13 cellular contexts compared by ENCODE assay signal in genomic region chr7:120981888-120982615, GRCh38. TPM values are rescaled to one million over a fixed set of nuclear protein-coding genes. Genes with fewer than 3 reads are reported as not detected.
DNase-seq lines count a peak whose midpoint lies in the region; ATAC-seq and TF ChIP-seq lines count a peak whose summit lies in the region.
"Had no signal": no experiment of that assay in that cellular context is flagged by ENCODE, and none has a peak within 500 bp of the region (broad histone marks: within the 10 kb centered on the region; RNA-seq: fewer than 3 reads in every experiment).

No MANE protein-coding gene starts in this region.

- no peaks in the 10 kb centered on the region for H3F3A ChIP-seq in neural progenitor cell (ENCODE audit: low read depth)

- no peaks in the 10 kb centered on the region for H3K9me3 ChIP-seq in HEK293 (ENCODE audit: control insufficient read depth, insufficient read depth, low read depth, low read length)
- H3K9me3 ChIP-seq in neural progenitor cell (ENCODE audit: low read depth): no peaks in the 10 kb centered on the region
- H3K9me3 ChIP-seq in Karpas-422 (ENCODE audit: low read length): no peaks in the 10 kb centered on the region

- no peaks in the 10 kb centered on the region for H3K9me3 Mint-ChIP-seq in activated T-helper 17 cell treated with anti-CD3 and anti-CD28 coated beads, Interleukin-2, amount 50 U/mL, for 72 hours
- no peaks in the 10 kb centered on the region for H3K9me3 Mint-ChIP-seq in neural progenitor cell
- H3K9me3 Mint-ChIP-seq: stimulated activated naive CD8-positive, alpha-beta T cell treated with anti-CD3 and anti-CD28 coated beads, Interleukin-15, Interleukin-2, amounts not matched to agents 100 ng/mL and 50 ng/mL, for 24 hours had no signal

- DNase-seq in kidney tubule cell (ENCODE audit: low spot score): peak; percentile 43
- no peak for DNase-seq in HT-29 (ENCODE audit: low spot score)
- no peak for DNase-seq in neural progenitor cell (ENCODE audit: low spot score)
- no peak for DNase-seq in Karpas-422
- no peak for DNase-seq in NCI-H2107 (lab: John Stamatoyannopoulos, UW)
- DNase-seq: cortex of kidney; DND-41; NCI-H69; stimulated activated CD4-positive, alpha-beta T cell treated with anti-CD3 and anti-CD28 coated beads, Interleukin-12 subunit alpha, Interleukin-12 subunit beta, amount 100 ng/mL, for 4 hours had no signal

- TF ChIP-seq CTCF in HEK293 (tag by site-specific recombination; IDR thresholded peaks at IDR 0.05): no peak
- TF ChIP-seq CTCF in neural progenitor cell (IDR thresholded peaks at IDR 0.05): no peak

- peak; percentile 47 for ATAC-seq in GM18508 (IDR thresholded peaks at IDR 0.05; ENCODE audit: insufficient read depth, unreplicated experiment)
- ATAC-seq in activated T-helper 17 cell treated with anti-CD3 and anti-CD28 coated beads, Interleukin-2, amount 50 U/mL, for 72 hours (replicated peaks): peak; percentile 92

- peak overlapping the region; percentile 61 for H3K27ac Mint-ChIP-seq in activated T-helper 17 cell treated with anti-CD3 and anti-CD28 coated beads, Interleukin-2, amount 50 U/mL, for 72 hours
- H3K27ac Mint-ChIP-seq in neural progenitor cell: no peak overlapping the region
- H3K27ac Mint-ChIP-seq: stimulated activated naive CD8-positive, alpha-beta T cell treated with anti-CD3 and anti-CD28 coated beads, Interleukin-15, Interleukin-2, amounts not matched to agents 100 ng/mL and 50 ng/mL, for 24 hours had no signal

- H3K79me2 ChIP-seq in neural progenitor cell (ENCODE audit: low read depth) (no peaks in the 10 kb centered on the region), Karpas-422 (ENCODE audit: low read length) (no peaks in the 10 kb centered on the region)

- CTCF ChIA-PET in HEK293 (lab: Yijun Ruan, JAX): no interaction called here

- peak overlapping the region; percentile 15 for H3K4me3 Mint-ChIP-seq in activated T-helper 17 cell treated with anti-CD3 and anti-CD28 coated beads, Interleukin-2, amount 50 U/mL, for 72 hours
- no peak overlapping the region for H3K4me3 Mint-ChIP-seq in neural progenitor cell
- H3K4me3 Mint-ChIP-seq: stimulated activated naive CD8-positive, alpha-beta T cell treated with anti-CD3 and anti-CD28 coated beads, Interleukin-15, Interleukin-2, amounts not matched to agents 100 ng/mL and 50 ng/mL, for 24 hours had no signal

- H3K36me3 ChIP-seq in HEK293 (ENCODE audit: control insufficient read depth in 2 of 2, insufficient read depth in 1 of 2, low read length in 2 of 2) (no peaks in the 10 kb centered on the region), neural progenitor cell (no peaks in the 10 kb centered on the region), Karpas-422 (ENCODE audit: insufficient read depth, low read length) (0 out of 2 replicates have a peak, but pooled peaks cover 4% of the 10 kb centered on the region)

- H3K4me2 ChIP-seq in neural progenitor cell (no peak overlapping the region), Karpas-422 (ENCODE audit: low read depth, low read length, poor library complexity, severe bottlenecking) (no peak overlapping the region)

- no peaks in the 10 kb centered on the region for H3K27me3 ChIP-seq in neural progenitor cell
- H3K27me3 ChIP-seq in Karpas-422 (ENCODE audit: low read length): no peaks in the 10 kb centered on the region

- no peak overlapping the region for H2AFZ ChIP-seq in neural progenitor cell (replicated peaks)
- H2AFZ ChIP-seq in Karpas-422 (ENCODE audit: low read length): no peak overlapping the region

- H3K4me1 ChIP-seq in HEK293 (ENCODE audit: control insufficient read depth, insufficient read depth, low read length): peaks cover 3% of the 10 kb centered on the region; the same call in 1 of the 2 replicates
- H3K4me1 ChIP-seq in neural progenitor cell: no peaks in the 10 kb centered on the region
- H3K4me1 ChIP-seq in Karpas-422 (ENCODE audit: low read length): no peaks in the 10 kb centered on the region

- H3K36me3 Mint-ChIP-seq in activated T-helper 17 cell treated with anti-CD3 and anti-CD28 coated beads, Interleukin-2, amount 50 U/mL, for 72 hours (ENCODE audit: low read depth): no peaks in the 10 kb centered on the region
- H3K36me3 Mint-ChIP-seq in neural progenitor cell: no peaks in the 10 kb centered on the region

- H3K27me3 Mint-ChIP-seq in activated T-helper 17 cell treated with anti-CD3 and anti-CD28 coated beads, Interleukin-2, amount 50 U/mL, for 72 hours: peaks cover 16% of the 10 kb centered on the region
- no peaks in the 10 kb centered on the region for H3K27me3 Mint-ChIP-seq in neural progenitor cell (ENCODE audit: insufficient read depth, low read depth)

- H4K20me1 ChIP-seq in neural progenitor cell (ENCODE audit: low read depth) (no peaks in the 10 kb centered on the region), Karpas-422 (ENCODE audit: insufficient read depth, low read depth, low read length) (no peaks in the 10 kb centered on the region)

- peaks cover 10% of the 10 kb centered on the region for H3K4me1 Mint-ChIP-seq in activated T-helper 17 cell treated with anti-CD3 and anti-CD28 coated beads, Interleukin-2, amount 50 U/mL, for 72 hours
- H3K4me1 Mint-ChIP-seq in neural progenitor cell: no peaks in the 10 kb centered on the region

- H3K9me2 ChIP-seq in Karpas-422 (replicated peaks; ENCODE audit: insufficient read depth, low read length): no peaks in the 10 kb centered on the region

- H3K4me3 ChIP-seq in HEK293 (ENCODE audit: low read depth, low read length) (no peak overlapping the region), neural progenitor cell (no peak overlapping the region), Karpas-422 (ENCODE audit: low read length) (no peak overlapping the region)

- POLR2A ChIA-PET in HEK293 (lab: Yijun Ruan, JAX): no interaction called here

- H3K9ac ChIP-seq in neural progenitor cell (no peak overlapping the region), Karpas-422 (ENCODE audit: low read length) (no peak overlapping the region)

- no peak overlapping the region for H3K27ac ChIP-seq in HEK293 (ENCODE audit: extremely low read depth, low read depth, low read length)
- no peak overlapping the region for H3K27ac ChIP-seq in neural progenitor cell
- no peak overlapping the region for H3K27ac ChIP-seq in Karpas-422 (ENCODE audit: low read length)

TF ChIP-seq in HEK293, 187 proteins besides CTCF, POLR2A, EP300 and RAD21:
- no peak for TF ChIP-seq YY2 (tag by site-specific recombination; IDR thresholded peaks at IDR 0.05)
- TF ChIP-seq, protein P1, sequence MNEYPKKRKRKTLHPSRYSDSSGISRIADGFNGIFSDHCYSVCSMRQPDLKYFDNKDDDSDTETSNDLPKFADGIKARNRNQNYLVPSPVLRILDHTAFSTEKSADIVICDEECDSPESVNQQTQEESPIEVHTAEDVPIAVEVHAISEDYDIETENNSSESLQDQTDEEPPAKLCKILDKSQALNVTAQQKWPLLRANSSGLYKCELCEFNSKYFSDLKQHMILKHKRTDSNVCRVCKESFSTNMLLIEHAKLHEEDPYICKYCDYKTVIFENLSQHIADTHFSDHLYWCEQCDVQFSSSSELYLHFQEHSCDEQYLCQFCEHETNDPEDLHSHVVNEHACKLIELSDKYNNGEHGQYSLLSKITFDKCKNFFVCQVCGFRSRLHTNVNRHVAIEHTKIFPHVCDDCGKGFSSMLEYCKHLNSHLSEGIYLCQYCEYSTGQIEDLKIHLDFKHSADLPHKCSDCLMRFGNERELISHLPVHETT (tag by site-specific recombination; IDR thresholded peaks at IDR 0.05): no peak
- no peak for TF ChIP-seq ZNF169 (tag by site-specific recombination; IDR thresholded peaks at IDR 0.05)
- peak; percentile 47; the same call in 1 of the 2 replicates for TF ChIP-seq ZBTB17 (tag by site-specific recombination; IDR thresholded peaks at IDR 0.05)
- no peak for TF ChIP-seq ZNF645 (tag by site-specific recombination; IDR thresholded peaks at IDR 0.05)
- no peak for TF ChIP-seq ZNF16 (tag by site-specific recombination; IDR thresholded peaks at IDR 0.05; ENCODE audit: low read depth)

RNA-seq across cellular contexts. Expression of gene CPED1, which starts 6.5 kb away (rescaled TPM):
- not detected for total RNA-seq in activated T-helper 17 cell treated with anti-CD3 and anti-CD28 coated beads, Interleukin-2, amount 50 U/mL, for 72 hours
- total RNA-seq in HT-29 (2014; rRNA removed; shearing (Covaris generic)): not detected in 2 replicates
- total RNA-seq in neural progenitor cell (ENCODE audit: low replicate concordance): not detected in 2 replicates
- 0.04 and 1.2 TPM in 2 replicates for total RNA-seq in Karpas-422 (2014; rRNA removed; shearing (Covaris generic); ENCODE audit: low replicate concordance)

RNA-seq across cellular contexts. Expression of gene ING3, which starts 31.5 kb away (rescaled TPM):
- total RNA-seq in activated T-helper 17 cell treated with anti-CD3 and anti-CD28 coated beads, Interleukin-2, amount 50 U/mL, for 72 hours: 10 to 100 TPM; 21.9 to 29.9 TPM
- 6.7 and 8.3 TPM in 2 replicates for total RNA-seq in HT-29 (2014; rRNA removed; shearing (Covaris generic))
- total RNA-seq in neural progenitor cell (ENCODE audit: low replicate concordance): 19.0 and 32.0 TPM in 2 replicates
- 8.7 and 20.2 TPM in 2 replicates for total RNA-seq in Karpas-422 (2014; rRNA removed; shearing (Covaris generic); ENCODE audit: low replicate concordance)
